Comparison of ENCODE assay signal across 21 cellular contexts in genomic region chr20:24686156-24686555, GRCh38.
"Had no signal": no experiment of that assay in that cellular context is flagged by ENCODE, and none has a peak within 500 bp of the region (broad histone marks: within the 10 kb centered on the region; RNA-seq: fewer than 3 reads in every experiment).

No MANE protein-coding gene starts in this region.

- DNase-seq: cerebellar nuclear complex; colonic mucosa; effector CD8-positive, alpha-beta T cell; gastrocnemius medialis; heart right ventricle; hypothalamus; lower lobe of right lung; midbrain; naive B cell; nephron progenitor cell; stimulated activated CD4-positive, alpha-beta T cell treated with anti-CD3 and anti-CD28 coated beads, Interleukin-4, amount 100 ng/mL, for 1 hour; stimulated activated CD8-positive, alpha-beta memory T cell treated with anti-CD3 and anti-CD28 coated beads, Interleukin-4, amount 100 ng/mL, for 48 hours; testis had no signal

- H3K4me3 Mint-ChIP-seq: memory B cell; naive B cell; nephron progenitor cell; stimulated activated effector memory CD8-positive, alpha-beta T cell treated with anti-CD3 and anti-CD28 coated beads, Interleukin-12 subunit alpha, Interleukin-12 subunit beta, amount 100 ng/mL, for 72 hours; stimulated activated naive CD8-positive, alpha-beta T cell treated with anti-CD3 and anti-CD28 coated beads, Interleukin-15, Interleukin-2, amounts not matched to agents 100 ng/mL and 50 ng/mL, for 24 hours had no signal

- H3K27me3 ChIP-seq: colonic mucosa, dorsolateral prefrontal cortex, gastrocnemius medialis, neutrophil, right atrium auricular region, testis, tibial nerve had no signal

- H3K4me3 ChIP-seq: colonic mucosa, dorsolateral prefrontal cortex, gastrocnemius medialis, heart right ventricle, left lung, lower lobe of right lung, right atrium auricular region, testis, tibial nerve had no signal

- H3K4me1 Mint-ChIP-seq: memory B cell; stimulated activated effector memory CD8-positive, alpha-beta T cell treated with anti-CD3 and anti-CD28 coated beads, Interleukin-12 subunit alpha, Interleukin-12 subunit beta, amount 100 ng/mL, for 72 hours had no signal

- H3K9me3 ChIP-seq: colonic mucosa, gastrocnemius medialis, neutrophil, testis had no signal

- H3K36me3 ChIP-seq: colonic mucosa, gastrocnemius medialis, heart right ventricle, left lung, lower lobe of right lung, neutrophil, right atrium auricular region, tibial nerve had no signal

- H3K4me1 ChIP-seq: colonic mucosa, gastrocnemius medialis, heart right ventricle, left lung, lower lobe of right lung, right atrium auricular region, testis, tibial nerve had no signal

- H3K9me3 Mint-ChIP-seq: memory B cell; stimulated activated effector memory CD8-positive, alpha-beta T cell treated with anti-CD3 and anti-CD28 coated beads, Interleukin-12 subunit alpha, Interleukin-12 subunit beta, amount 100 ng/mL, for 72 hours; stimulated activated naive CD8-positive, alpha-beta T cell treated with anti-CD3 and anti-CD28 coated beads, Interleukin-15, Interleukin-2, amounts not matched to agents 100 ng/mL and 50 ng/mL, for 24 hours had no signal

- H3K36me3 Mint-ChIP-seq: memory B cell; naive B cell; stimulated activated effector memory CD8-positive, alpha-beta T cell treated with anti-CD3 and anti-CD28 coated beads, Interleukin-12 subunit alpha, Interleukin-12 subunit beta, amount 100 ng/mL, for 72 hours had no signal

- H3K27ac Mint-ChIP-seq: memory B cell; nephron progenitor cell; stimulated activated effector memory CD8-positive, alpha-beta T cell treated with anti-CD3 and anti-CD28 coated beads, Interleukin-12 subunit alpha, Interleukin-12 subunit beta, amount 100 ng/mL, for 72 hours; stimulated activated naive CD8-positive, alpha-beta T cell treated with anti-CD3 and anti-CD28 coated beads, Interleukin-15, Interleukin-2, amounts not matched to agents 100 ng/mL and 50 ng/mL, for 24 hours had no signal

- H3K27ac ChIP-seq: colonic mucosa, gastrocnemius medialis, heart right ventricle, left lung, lower lobe of right lung, neutrophil, right atrium auricular region, testis, tibial nerve had no signal
